Comparison of ENCODE assay signal across 14 cellular contexts in the genomic region with DNA sequence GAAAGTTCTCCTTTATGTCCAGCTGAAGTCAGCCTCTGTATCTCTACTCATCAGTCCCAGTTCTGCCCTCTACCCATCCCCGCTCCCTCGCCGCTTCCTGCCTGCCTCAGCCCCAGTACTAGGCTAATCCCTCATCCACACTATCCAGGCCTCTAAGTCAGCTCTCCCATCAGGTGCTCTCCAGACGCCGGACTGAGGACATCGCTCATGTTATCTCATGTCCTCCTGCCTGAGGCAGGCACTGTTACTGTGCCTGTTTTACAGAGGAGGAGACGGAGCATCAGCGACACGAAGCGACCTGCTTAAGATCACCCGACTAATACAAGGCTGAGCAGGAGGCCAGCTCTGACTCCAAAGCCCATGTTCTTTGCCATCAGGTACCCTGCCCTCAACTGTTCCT. TPM values are rescaled to one million over a fixed set of nuclear protein-coding genes. Genes with fewer than 3 reads are reported as not detected.
"Had no signal": no experiment of that assay in that cellular context is flagged by ENCODE, and none has a peak within 500 bp of the region (broad histone marks: within the 10 kb centered on the region; RNA-seq: fewer than 3 reads in every experiment).

No MANE protein-coding gene starts in this region.

- ATAC-seq: left ventricle myocardium superior, right cardiac atrium had no signal

- H3K4me1 ChIP-seq: SJCRH30 had no signal

- H3K27ac ChIP-seq: neutrophil, SJCRH30, thoracic aorta had no signal

- H3K4me3 ChIP-seq: SJCRH30, smooth muscle cell, thoracic aorta had no signal

- H3K27me3 Mint-ChIP-seq: stimulated activated naive CD8-positive, alpha-beta T cell treated with anti-CD3 and anti-CD28 coated beads, Interleukin-15, amount 100 ng/mL, for 72 hours had no signal

- H3K9me3 ChIP-seq: neutrophil, thoracic aorta had no signal

- DNase-seq: activated gamma-delta T cell; activated T-cell treated with anti-CD3 and anti-CD28 coated beads, Interleukin-2, amount 50 U/mL, for 1 hour; central memory CD4-positive, alpha-beta T cell; cortex of kidney; left ventricle myocardium superior; right cardiac atrium; SJCRH30; T-helper 9 cell had no signal

- H3K36me3 ChIP-seq: neutrophil, SJCRH30, thoracic aorta had no signal

- H3K4me2 ChIP-seq: smooth muscle cell had no signal

RNA-seq across cellular contexts. Expression of gene RUNX3, which starts 57.3 kb away (rescaled TPM):
- total RNA-seq: epithelial cell of proximal tubule had no signal
- polyA plus RNA-seq: keratinocyte had no signal
